Comparison of ENCODE assay signal across 27 cellular contexts in the genomic region with DNA sequence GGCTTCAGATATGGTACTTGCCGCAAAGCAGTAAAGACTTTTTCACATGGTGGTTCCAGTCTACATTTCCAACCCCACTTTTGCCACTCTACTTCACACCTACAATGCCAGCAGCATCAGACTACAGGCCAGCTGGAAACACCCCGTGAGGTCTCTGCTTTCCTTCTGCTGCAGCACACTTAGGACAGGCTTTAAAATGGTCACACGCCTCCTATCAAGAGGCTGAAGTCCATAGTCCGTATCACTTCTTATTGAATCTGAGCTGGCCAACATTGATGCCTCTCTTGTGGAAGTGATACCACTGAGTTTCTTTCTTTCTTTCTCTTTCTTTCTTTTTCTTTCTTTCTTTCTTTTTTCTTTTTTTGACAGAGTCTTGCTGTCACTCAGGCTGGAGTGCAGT. TPM values are rescaled to one million over a fixed set of nuclear protein-coding genes. Genes with fewer than 3 reads are reported as not detected.
"Had no signal": no experiment of that assay in that cellular context is flagged by ENCODE, and none has a peak within 500 bp of the region (broad histone marks: within the 10 kb centered on the region; RNA-seq: fewer than 3 reads in every experiment).

No MANE protein-coding gene starts in this region.

- H3K4me2 ChIP-seq: hepatocyte, smooth muscle cell had no signal

- H3K27ac ChIP-seq: heart right ventricle, hepatocyte, left lung, pancreas, prostate gland, right atrium auricular region, stomach, testis, thyroid gland, upper lobe of right lung had no signal

- FAIRE-seq: pancreas, urothelium cell line had no signal

- H3K4me1 ChIP-seq: prostate gland had no signal

- DNase-seq: heart right ventricle; islet precursor cell; left cardiac atrium; left lung; mesendoderm; naive thymus-derived CD4-positive, alpha-beta T cell; pancreas; posterior cingulate gyrus; stimulated activated CD4-positive, alpha-beta T cell treated with anti-CD3 and anti-CD28 coated beads, Interleukin-1b, Interleukin-23, amount 100 ng/mL, for 48 hours; stimulated activated CD4-positive, alpha-beta T cell treated with anti-CD3 and anti-CD28 coated beads, Interleukin-2, amount 100 ng/mL, for 48 hours; stimulated activated CD4-positive, alpha-beta T cell treated with anti-CD3 and anti-CD28 coated beads, Interleukin-4, amount 100 ng/mL, for 4 hours; stimulated activated CD8-positive, alpha-beta memory T cell treated with anti-CD3 and anti-CD28 coated beads, Interleukin-4, amount 100 ng/mL, for 48 hours; stimulated activated naive CD8-positive, alpha-beta T cell treated with anti-CD3 and anti-CD28 coated beads, Interleukin-15, Interleukin-2, amounts not matched to agents 100 U/mL and 50 U/mL, for 24 hours; stomach; testis; thyroid gland; trophoblast cell; upper lobe of right lung had no signal

- H3K4me3 ChIP-seq: heart right ventricle, hepatocyte, left lung, lung, pancreas, prostate gland, right atrium auricular region, smooth muscle cell, stomach, testis, thyroid gland, upper lobe of right lung had no signal

- H3K79me2 ChIP-seq: hepatocyte had no signal

- H3K9me3 ChIP-seq: pancreas, prostate gland, testis, thyroid gland had no signal

- ATAC-seq: heart right ventricle; left lung; naive thymus-derived CD4-positive, alpha-beta T cell; natural killer cell treated with Interleukin-12 subunit alpha and Interleukin-12 subunit beta and Interleukin-15 and Interleukin-18, amount 100 ng/mL, for 72 hours; pancreas; sciatic nerve; stimulated activated memory B cell treated with anti-CD40 and anti-IgM and Interleukin-4, amounts not matched to agents 10 μg/mL and 1 μg/mL and 100 μg/mL, for 72 hours; stimulated activated naive CD8-positive, alpha-beta T cell treated with anti-CD3 and anti-CD28 coated beads, Interleukin-15, Interleukin-2, amounts not matched to agents 100 U/mL and 50 U/mL, for 24 hours; upper lobe of right lung had no signal

- H3K27me3 ChIP-seq: heart right ventricle, hepatocyte, left lung, pancreas, right atrium auricular region, stomach, testis, thyroid gland, upper lobe of right lung had no signal

- H3K36me3 ChIP-seq: heart right ventricle, left lung, pancreas, prostate gland, right atrium auricular region, stomach, thyroid gland, upper lobe of right lung had no signal

- H2AFZ ChIP-seq: hepatocyte had no signal

RNA-seq across cellular contexts. Expression of a gene that starts 59.8 kb away (rescaled TPM):
- total RNA-seq: natural killer cell treated with Interleukin-12 subunit alpha and Interleukin-12 subunit beta and Interleukin-15 and Interleukin-18, amount 100 ng/mL, for 72 hours had no signal
- polyA plus RNA-seq: naive thymus-derived CD4-positive, alpha-beta T cell had no signal
